In genomic region chr14:74568380-74568649, GRCh38 we compare ENCODE assay signal across 23 cellular contexts. TPM values are rescaled to one million over a fixed set of nuclear protein-coding genes. Genes with fewer than 3 reads are reported as not detected.
DNase-seq lines count a peak whose midpoint lies in the region; ATAC-seq and TF ChIP-seq lines count a peak whose summit lies in the region.
"Had no signal": no experiment of that assay in that cellular context is flagged by ENCODE, and none has a peak within 500 bp of the region (broad histone marks: within the 10 kb centered on the region; RNA-seq: fewer than 3 reads in every experiment).

No MANE protein-coding gene starts in this region.

- H3K36me3 ChIP-seq in PC-3 (ENCODE audit: low read depth, low read length) = no peaks in the 10 kb centered on the region
- H3K36me3 ChIP-seq in thyroid gland = no peaks in the 10 kb centered on the region
- no peaks in the 10 kb centered on the region for H3K36me3 ChIP-seq in MM.1S (replicated peaks; ENCODE audit: insufficient read depth, low read length)
- H3K36me3 ChIP-seq: brain microvascular endothelial cell had no signal

- H3K27me3 ChIP-seq in PC-3 (ENCODE audit: low read length) = no peaks in the 10 kb centered on the region
- no peaks in the 10 kb centered on the region for H3K27me3 ChIP-seq in thyroid gland
- no peaks in the 10 kb centered on the region for H3K27me3 ChIP-seq in MM.1S (replicated peaks; ENCODE audit: insufficient read depth, low read length)
- H3K27me3 ChIP-seq: brain microvascular endothelial cell had no signal

- H3K79me2 ChIP-seq in PC-3 (ENCODE audit: low read length) (peaks cover 19% of the 10 kb centered on the region; the same call in 1 of the 2 replicates), MM.1S (ENCODE audit: low read length) (no peaks in the 10 kb centered on the region)

- H2AFZ ChIP-seq in PC-3 (ENCODE audit: low read length) = no peak overlapping the region
- H2AFZ ChIP-seq in MM.1S (ENCODE audit: low read length) = no peak overlapping the region

- BruUV-seq in PC-3 (replicated peaks; lab: Mats Ljungman, UMichigan) = no TSS peak

- POLR2A ChIA-PET in PC-3 (lab: Charles Lee; ENCODE audit: unreplicated experiment) = no interaction called here

- H3K4me1 Mint-ChIP-seq in chondrocyte (ENCODE audit: low read depth) (peaks cover 90% of the 10 kb centered on the region), mesothelial cell of epicardium (peaks cover 79% of the 10 kb centered on the region)

- H3F3A ChIP-seq in PC-3 (ENCODE audit: low read length, unreplicated experiment) (peaks cover 17% of the 10 kb centered on the region), MM.1S (ENCODE audit: insufficient read depth, low read length) (no peaks in the 10 kb centered on the region)

- H3K27ac Mint-ChIP-seq in chondrocyte (ENCODE audit: unreplicated experiment) (peak overlapping the region; percentile 41), mesothelial cell of epicardium (peak overlapping the region; percentile 64)
- H3K27ac Mint-ChIP-seq: activated naive CD8-positive, alpha-beta T cell treated with anti-CD3 and anti-CD28 coated beads, Interleukin-2, amount 10 ng/mL, durations not matched to agents 7 days and 5 days; stimulated activated naive CD8-positive, alpha-beta T cell treated with anti-CD3 and anti-CD28 coated beads, Interleukin-15, amount 100 ng/mL, for 72 hours; WTC11 had no signal

- H3K9me2 ChIP-seq in PC-3 (replicated peaks; ENCODE audit: low read length) (no peaks in the 10 kb centered on the region), MM.1S (replicated peaks; ENCODE audit: insufficient read depth, low read length) (no peaks in the 10 kb centered on the region)

- TF ChIP-seq CTCF in PC-3 (conservative IDR thresholded peaks at IDR 0.05; ENCODE audit: low read depth, low read length) = no peak
- TF ChIP-seq CTCF in chondrocyte (IDR thresholded peaks at IDR 0.05) = no peak
- no peak for TF ChIP-seq CTCF in mesothelial cell of epicardium (IDR thresholded peaks at IDR 0.05; ENCODE audit: unreplicated experiment)
- no peak for TF ChIP-seq CTCF in thyroid gland (IDR thresholded peaks at IDR 0.05)
- no peak for TF ChIP-seq CTCF in MM.1S (IDR thresholded peaks at IDR 0.05; ENCODE audit: low read length)

- no peak for ATAC-seq in PC-3
- ATAC-seq in GM21381 (IDR thresholded peaks at IDR 0.05; ENCODE audit: unreplicated experiment) = no peak
- ATAC-seq: stimulated activated naive CD8-positive, alpha-beta T cell treated with anti-CD3 and anti-CD28 coated beads, Interleukin-15, amount 100 ng/mL, for 72 hours; WTC11 had no signal

- H3K9me3 Mint-ChIP-seq in chondrocyte (ENCODE audit: low read depth) (no peaks in the 10 kb centered on the region), mesothelial cell of epicardium (no peaks in the 10 kb centered on the region)
- H3K9me3 Mint-ChIP-seq: activated naive CD8-positive, alpha-beta T cell treated with anti-CD3 and anti-CD28 coated beads, Interleukin-2, amount 10 ng/mL, durations not matched to agents 7 days and 5 days; stimulated activated naive CD8-positive, alpha-beta T cell treated with anti-CD3 and anti-CD28 coated beads, Interleukin-15, amount 100 ng/mL, for 72 hours; WTC11 had no signal

- H3K4me1 ChIP-seq in PC-3 (ENCODE audit: insufficient read depth, low read length) (peaks cover 75% of the 10 kb centered on the region), thyroid gland (peaks cover 77 to 85% of the 10 kb centered on the region in 2 donors), MM.1S (ENCODE audit: low read length) (no peaks in the 10 kb centered on the region)

- H3K27me3 Mint-ChIP-seq in chondrocyte (ENCODE audit: low read depth) (no peaks in the 10 kb centered on the region), mesothelial cell of epicardium (ENCODE audit: low read depth) (no peaks in the 10 kb centered on the region)

- peak overlapping the region; percentile 96; the same call in 1 of the 2 replicates for H3K27ac ChIP-seq in PC-3 (ENCODE audit: low read length)
- H3K27ac ChIP-seq in thyroid gland = peak overlapping the region; percentile 71 to 96 (median 96)
- no peak overlapping the region for H3K27ac ChIP-seq in MM.1S (ENCODE audit: low read length)
- H3K27ac ChIP-seq: brain microvascular endothelial cell had no signal

- 62 to 63% methylated on average over 3 of the region's 3 CpGs for WGBS in thyroid gland, 2 donors

- H3K9ac ChIP-seq in PC-3 (ENCODE audit: low read length) (no peak overlapping the region), MM.1S (ENCODE audit: low read length) (no peak overlapping the region)

- no peak overlapping the region for H3K4me2 ChIP-seq in PC-3 (ENCODE audit: low read length)
- H3K4me2 ChIP-seq in MM.1S (ENCODE audit: low read depth, low read length) = no peak overlapping the region

- H4K20me1 ChIP-seq in PC-3 (ENCODE audit: low read length) = no peaks in the 10 kb centered on the region
- H4K20me1 ChIP-seq in MM.1S (ENCODE audit: insufficient read depth, low read length) = no peaks in the 10 kb centered on the region

- H3K4me3 Mint-ChIP-seq in chondrocyte (ENCODE audit: unreplicated experiment) = no peak overlapping the region
- no peak overlapping the region for H3K4me3 Mint-ChIP-seq in mesothelial cell of epicardium
- H3K4me3 Mint-ChIP-seq: activated naive CD8-positive, alpha-beta T cell treated with anti-CD3 and anti-CD28 coated beads, Interleukin-2, amount 10 ng/mL, durations not matched to agents 7 days and 5 days; stimulated activated naive CD8-positive, alpha-beta T cell treated with anti-CD3 and anti-CD28 coated beads, Interleukin-15, amount 100 ng/mL, for 72 hours; WTC11 had no signal

- DNase-seq in PC-3 (no peak), chondrocyte (ENCODE audit: low spot score) (no peak), mesothelial cell of epicardium (ENCODE audit: low spot score in 2 of 2, unreplicated experiment in 2 of 2) (no peak), thyroid gland (no peak), OCI-M2 (lab: John Stamatoyannopoulos, UW; ENCODE audit: unreplicated experiment) (no peak), MM.1S (no peak), head of caudate nucleus (no peak)
- DNase-seq: activated CD4-positive, alpha-beta T cell treated with anti-CD3 and anti-CD28 coated beads, Interleukin-2, amount 50 U/mL, for 48 hours; activated naive CD8-positive, alpha-beta T cell treated with anti-CD3 and anti-CD28 coated beads, Interleukin-2, amount 10 ng/mL, durations not matched to agents 7 days and 5 days; brain microvascular endothelial cell; C1 segment of cervical spinal cord; Calu3; GOT3; NCI-H1105 treated with DMSO at 0.1 percent for 48 hours; NCI-H2081; NCI-H510A treated with DMSO at 0.1 percent for 48 hours; RPMI8226; stimulated activated CD4-positive, alpha-beta T cell treated with anti-CD3 and anti-CD28 coated beads, Interleukin-12 subunit alpha, Interleukin-12 subunit beta, amount 100 ng/mL, for 4 hours; stimulated activated naive CD8-positive, alpha-beta T cell treated with anti-CD3 and anti-CD28 coated beads, Interleukin-15, amount 100 ng/mL, for 72 hours; T1000 had no signal

- no peak for TF ChIP-seq POLR2A in thyroid gland (IDR thresholded peaks at IDR 0.05)

- H3K9me3 ChIP-seq in PC-3 (ENCODE audit: low read length) (no peaks in the 10 kb centered on the region), thyroid gland (no peaks in the 10 kb centered on the region), MM.1S (replicated peaks; ENCODE audit: insufficient read depth, low read length) (no peaks in the 10 kb centered on the region)

- no peak overlapping the region for H3K4me3 ChIP-seq in PC-3 (ENCODE audit: low read length)
- H3K4me3 ChIP-seq in thyroid gland (replicated peaks in 1 of 3) = no peak overlapping the region
- no peak overlapping the region for H3K4me3 ChIP-seq in MM.1S (ENCODE audit: low read length)
- H3K4me3 ChIP-seq: lung had no signal

- CTCF ChIA-PET in PC-3 (lab: Charles Lee) = no interaction called here

- H3K36me3 Mint-ChIP-seq in chondrocyte (ENCODE audit: low read depth) (no peaks in the 10 kb centered on the region), mesothelial cell of epicardium (no peaks in the 10 kb centered on the region)
- H3K36me3 Mint-ChIP-seq: activated naive CD8-positive, alpha-beta T cell treated with anti-CD3 and anti-CD28 coated beads, Interleukin-2, amount 10 ng/mL, durations not matched to agents 7 days and 5 days; WTC11 had no signal

- intact Hi-C loops in PC-3 (cut with micrococcal nuclease) = no loop called here
- intact Hi-C loops in thyroid gland (cut with DNase I) = no loop called here
- intact Hi-C loops in head of caudate nucleus (cut with DNase I) = no loop called here

RNA-seq across cellular contexts. Expression of gene LTBP2, which starts 43.7 kb away (rescaled TPM):
- total RNA-seq in PC-3 (2014; rRNA removed) = 17.4 and 18.1 TPM in 2 replicates
- 210 to 446 TPM (median 215 TPM) in 3 replicates for total RNA-seq in chondrocyte
- total RNA-seq in mesothelial cell of epicardium = 2.9 to 3.4 TPM (median 3.4 TPM) in 3 replicates
- total RNA-seq in thyroid gland = 100 to 1,000 TPM in 3 of 4 donors, 10 to 100 TPM in 1; 81.3 to 240 (median 189) TPM
